ENCODE assay signal across 8 cellular contexts in genomic region chr12:121800694-121801600, GRCh38. TPM values are rescaled to one million over a fixed set of nuclear protein-coding genes. Genes with fewer than 3 reads are reported as not detected.
DNase-seq lines count a peak whose midpoint lies in the region; ATAC-seq and TF ChIP-seq lines count a peak whose summit lies in the region.

No MANE protein-coding gene starts in this region.

- 1% methylated on average over 16 of the region's 86 CpGs for WGBS in right lobe of liver (ENCODE audit: insufficient coverage, low coverage, low lambda C conversion rate, missing lambda C conversion rate)

- ATAC-seq in right lobe of liver (peak in 3 of 4 donors; percentile 1 to 13 (median 5)), omental fat pad (ENCODE audit: low FRiP score) (no peak)

- intact Hi-C loops in right lobe of liver (cut with DNase I): loop anchor here in 1 of 2 donors (10.0 kb wide), 1 partner anchor 84 kb away; the partner anchor contains the start of gene PSMD9

- no peaks in the 10 kb centered on the region for H3K36me3 ChIP-seq in right lobe of liver

- no peaks in the 10 kb centered on the region for H3K9me3 ChIP-seq in right lobe of liver

- peak overlapping the region; percentile 65 to 83 (median 67) for H3K4me3 ChIP-seq in right lobe of liver

- peak; percentile 64 for DNase-seq in NCI-H82 (lab: John Stamatoyannopoulos, UW)
- no peak for DNase-seq in NCI-H82 treated with DMSO at 0.1 percent for 48 hours (lab: John Stamatoyannopoulos, UW; ENCODE audit: unreplicated experiment)
- DNase-seq in NCI-H2227 treated with DMSO at 0.1 percent for 48 hours (lab: John Stamatoyannopoulos, UW): peak; percentile 66
- DNase-seq in activated CD4-positive, alpha-beta T cell treated with anti-CD3 and anti-CD28 coated beads, Interleukin-2, amount 50 U/mL, for 4 hours: peak; percentile 59 to 66
- peak; percentile 86 for DNase-seq in ecto neural progenitor cell (ENCODE audit: low spot score)
- peak; percentile 82 to 90 (median 83) for DNase-seq in right lobe of liver
- peak; percentile 80 for DNase-seq in stimulated activated CD8-positive, alpha-beta memory T cell treated with anti-CD3 and anti-CD28 coated beads, Interleukin-4, amount 100 ng/mL, for 48 hours
- no peak for DNase-seq in omental fat pad (ENCODE audit: low spot score)

- peak overlapping the region; percentile 100 for H3K27ac ChIP-seq in right lobe of liver

- TF ChIP-seq POLR2A in right lobe of liver (IDR thresholded peaks at IDR 0.05): peak; percentile 80

- H3K4me1 ChIP-seq in right lobe of liver: peaks cover 0 to 32% (median 4%) of the 10 kb centered on the region in 4 donors

- no peak for TF ChIP-seq CTCF in right lobe of liver (IDR thresholded peaks at IDR 0.05)
- no peak for TF ChIP-seq CTCF in omental fat pad (IDR thresholded peaks at IDR 0.05)

- H3K27me3 ChIP-seq in right lobe of liver: no peaks in the 10 kb centered on the region

RNA-seq across cellular contexts. Expression of gene SETD1B, which starts 2.9 kb away (rescaled TPM):
- total RNA-seq in right lobe of liver: 10 to 100 TPM in 3 of 6 experiments, 1 to 10 TPM in 3; 3.7 to 20.0 (median 9.3) TPM
- total RNA-seq in omental fat pad: 10 to 100 TPM in 1 of 4 donors, 1 to 10 TPM in 3; 3.7 to 10.4 (median 6.6) TPM

RNA-seq across cellular contexts. Expression of gene RHOF, which starts 7.5 kb away (rescaled TPM):
- total RNA-seq in right lobe of liver: 10 to 100 TPM in 2 of 6 experiments, 1 to 10 TPM in 4; 3.7 to 16.2 (median 5.0) TPM
- total RNA-seq in omental fat pad: 10 to 100 TPM in 2 of 4 donors, 1 to 10 TPM in 2; 4.8 to 11.4 (median 9.5) TPM

RNA-seq across cellular contexts. Expression of gene HPD, which starts 57.7 kb away (rescaled TPM):
- total RNA-seq in right lobe of liver (1,000 to 10,000 TPM in 4 of 6 experiments, 100 to 1,000 TPM in 2; 649 to 1,803 (median 1,080) TPM), omental fat pad (1 to 10 TPM in 3 of 4 donors, under 1 TPM in 1; 0.82 to 8.5 (median 1.6) TPM)

Comparison
In these comparisons a context has a peak if more than half of its experiments do, and no peak if none do; other contexts are left out.
1. DNase-seq: peak in NCI-H82 (single experiment), NCI-H2227 treated with DMSO at 0.1 percent for 48 hours (single experiment), activated CD4-positive, alpha-beta T cell treated with anti-CD3 and anti-CD28 coated beads, Interleukin-2, amount 50 U/mL, for 4 hours (2 of 2), ecto neural progenitor cell (single experiment), right lobe of liver (3 of 3) and stimulated activated CD8-positive, alpha-beta memory T cell treated with anti-CD3 and anti-CD28 coated beads, Interleukin-4, amount 100 ng/mL, for 48 hours (single experiment); none in NCI-H82 treated with DMSO at 0.1 percent for 48 hours (single experiment) and omental fat pad (single experiment).
2. RNA of gene HPD, which starts 57.7 kb away (total RNA-seq): 649 to 1,803 TPM in right lobe of liver; 0.82 to 8.5 TPM in omental fat pad; every median in the first group is over 10 times any median in the second.